8 cellular contexts compared by ENCODE assay signal in genomic region chr9:92763721-92764380, GRCh38. TPM values are rescaled to one million over a fixed set of nuclear protein-coding genes. Genes with fewer than 3 reads are reported as not detected.
DNase-seq lines count a peak whose midpoint lies in the region; ATAC-seq, FAIRE-seq and TF ChIP-seq lines count a peak whose summit lies in the region.

No MANE protein-coding gene starts in this region.

- no peak for TF ChIP-seq POLR2A in Peyer's patch (IDR thresholded peaks at IDR 0.05)

- DNase-seq in AG09309 (ENCODE audit: low read depth), result no peak
- DNase-seq in GM19239 (ENCODE audit: insufficient read length, low spot score), result peak; percentile 40
- DNase-seq in Peyer's patch, result peak in 2 of 3 donors; percentile 52 to 68
- no peak for DNase-seq in astrocyte (ENCODE audit: low read depth)
- DNase-seq in iPS-NIHi7 (ENCODE audit: extremely low spot score), result peak; percentile 58
- DNase-seq in stimulated activated CD8-positive, alpha-beta memory T cell treated with anti-CD3 and anti-CD28 coated beads, Interleukin-4, amount 100 ng/mL, for 24 hours (ENCODE audit: low read depth), result peak; percentile 20

- peaks cover 20% of the 10 kb centered on the region for H3K4me1 Mint-ChIP-seq in astrocyte (ENCODE audit: low read depth, unreplicated experiment)

- H4K20me1 ChIP-seq in astrocyte (ENCODE audit: insufficient read depth, low read length), result peaks cover 50% of the 10 kb centered on the region

- peak overlapping the region; percentile 94 for H3K4me2 ChIP-seq in astrocyte (ENCODE audit: low read length)

- H3K36me3 Mint-ChIP-seq in astrocyte (ENCODE audit: low read depth, unreplicated experiment), result no peaks in the 10 kb centered on the region

- ATAC-seq in HG02852 (IDR thresholded peaks at IDR 0.05; ENCODE audit: unreplicated experiment) (no peak), GM19463 (IDR thresholded peaks at IDR 0.05; ENCODE audit: unreplicated experiment) (no peak)

- peaks cover 4% of the 10 kb centered on the region for H3K9me3 Mint-ChIP-seq in astrocyte (ENCODE audit: unreplicated experiment)

- no peaks in the 10 kb centered on the region for H3K9me3 ChIP-seq in Peyer's patch
- no peaks in the 10 kb centered on the region for H3K9me3 ChIP-seq in astrocyte (ENCODE audit: insufficient read depth, low read depth, low read length)

- no peaks in the 10 kb centered on the region for H3K27me3 ChIP-seq in Peyer's patch
- H3K27me3 ChIP-seq in astrocyte (ENCODE audit: insufficient read depth, low read length), result no peaks in the 10 kb centered on the region

- H3K4me3 ChIP-seq in AG09309 (ENCODE audit: control insufficient read depth, low read depth, low read length), result peak overlapping the region; percentile 65
- H3K4me3 ChIP-seq in Peyer's patch, result peak overlapping the region; percentile 79 to 99 (median 93)
- H3K4me3 ChIP-seq in astrocyte (ENCODE audit: insufficient read depth, low read depth, low read length), result peak overlapping the region; percentile 94

- peak overlapping the region; percentile 69 for H3K27ac Mint-ChIP-seq in astrocyte (ENCODE audit: unreplicated experiment)

- H3K9ac ChIP-seq in astrocyte (ENCODE audit: low read length), result peak overlapping the region; percentile 87

- peak overlapping the region; percentile 53 to 100 (median 78) for H3K27ac ChIP-seq in Peyer's patch
- H3K27ac ChIP-seq in astrocyte (ENCODE audit: low read depth, low read length), result no peak overlapping the region

- peak overlapping the region; percentile 81 for H2AFZ ChIP-seq in astrocyte (ENCODE audit: low read depth, low read length)

- H3K36me3 ChIP-seq in Peyer's patch (no peaks in the 10 kb centered on the region), astrocyte (ENCODE audit: insufficient read depth, low read length) (no peaks in the 10 kb centered on the region)

- peaks cover 57% of the 10 kb centered on the region for H3K79me2 ChIP-seq in astrocyte (ENCODE audit: insufficient read depth, low read length)

- peak overlapping the region; percentile 95 for H3K4me3 Mint-ChIP-seq in astrocyte (ENCODE audit: unreplicated experiment)

- FAIRE-seq in GM19239 (lab: Jason Lieb, UNC) (peak; percentile 31), astrocyte (lab: Jason Lieb, UNC) (no peak)

- TF ChIP-seq CTCF in AG09309 (IDR thresholded peaks at IDR 0.05; ENCODE audit: control insufficient read depth, insufficient read depth, low read depth, low read length, missing control alignments) (no peak), Peyer's patch (IDR thresholded peaks at IDR 0.05) (no peak), astrocyte (IDR thresholded peaks at IDR 0.05; ENCODE audit: insufficient read depth, low read depth, low read length) (no peak)

- peaks cover 6% of the 10 kb centered on the region for H3K27me3 Mint-ChIP-seq in astrocyte (ENCODE audit: low read depth, unreplicated experiment)

- peaks cover 0 to 31% (median 11%) of the 10 kb centered on the region in 4 donors for H3K4me1 ChIP-seq in Peyer's patch
- H3K4me1 ChIP-seq in astrocyte (ENCODE audit: insufficient read depth, low read length), result peaks cover 12% of the 10 kb centered on the region

RNA-seq across cellular contexts. Expression of gene BICD2, which starts 0.8 kb away (rescaled TPM):
- total RNA-seq in Peyer's patch (10 to 100 TPM in 2 of 4 donors, 1 to 10 TPM in 2; 4.2 to 41.3 (median 8.8) TPM), astrocyte (45.9 and 48.2 TPM in 2 replicates)

Comparison
In these comparisons a context has a peak if more than half of its experiments do, and no peak if none do; other contexts are left out.
1. DNase-seq: peak in GM19239 (single experiment), Peyer's patch (2 of 3), iPS-NIHi7 (single experiment) and stimulated activated CD8-positive, alpha-beta memory T cell treated with anti-CD3 and anti-CD28 coated beads, Interleukin-4, amount 100 ng/mL, for 24 hours (single experiment); none in AG09309 (single experiment) and astrocyte (single experiment).
2. Peak in every context shown above with its lines, with median percentiles within 50 percentile points of each other: H3K4me3 ChIP-seq.